In genomic region chr1:67931198-67931597, GRCh38 we compare ENCODE assay signal across 29 cellular contexts.
"Had no signal": no experiment of that assay in that cellular context is flagged by ENCODE, and none has a peak within 500 bp of the region (broad histone marks: within the 10 kb centered on the region; RNA-seq: fewer than 3 reads in every experiment).

No MANE protein-coding gene starts in this region.

- H2AFZ ChIP-seq: parathyroid adenoma had no signal

- H3K4me1 ChIP-seq: parathyroid adenoma, psoas muscle, spleen, suprapubic skin, testis, tibial artery, transverse colon, upper lobe of right lung, uterus had no signal

- H3K4me2 ChIP-seq: smooth muscle cell had no signal

- H3K27me3 ChIP-seq: spleen, suprapubic skin, testis, tibial artery, transverse colon, upper lobe of right lung, uterus had no signal

- ATAC-seq: naive thymus-derived CD8-positive, alpha-beta T cell; natural killer cell treated with Interleukin-12 subunit alpha and Interleukin-12 subunit beta and Interleukin-15 and Interleukin-18, amount 100 ng/mL, for 72 hours; psoas muscle; right cardiac atrium; sciatic nerve; stimulated activated memory B cell treated with anti-CD40 and anti-IgM and Interleukin-4, amounts not matched to agents 10 μg/mL and 1 μg/mL and 100 μg/mL, for 72 hours; stimulated activated naive CD8-positive, alpha-beta T cell treated with anti-CD3 and anti-CD28 coated beads, Interleukin-15, amount 100 ng/mL, for 72 hours; stimulated activated naive CD8-positive, alpha-beta T cell treated with anti-CD3 and anti-CD28 coated beads, Interleukin-15, Interleukin-2, amounts not matched to agents 100 U/mL and 50 U/mL, for 24 hours; upper lobe of right lung had no signal

- DNase-seq: naive thymus-derived CD8-positive, alpha-beta T cell; nephron progenitor cell; nucleus accumbens; posterior cingulate gyrus; psoas muscle; right cardiac atrium; spleen; stimulated activated CD4-positive, alpha-beta T cell treated with anti-CD3 and anti-CD28 coated beads, Interleukin-12 subunit alpha, Interleukin-12 subunit beta, amount 100 ng/mL, for 4 hours; stimulated activated CD4-positive, alpha-beta T cell treated with anti-CD3 and anti-CD28 coated beads, Interleukin-1b, Interleukin-23, amount 100 ng/mL, for 48 hours; stimulated activated CD4-positive, alpha-beta T cell treated with anti-CD3 and anti-CD28 coated beads, Interleukin-4, amount 100 ng/mL, for 1 hour; stimulated activated CD4-positive, alpha-beta T cell treated with anti-CD3 and anti-CD28 coated beads, Interleukin-4, amount 100 ng/mL, for 4 hours; stimulated activated CD8-positive, alpha-beta memory T cell treated with anti-CD3 and anti-CD28 coated beads, Interleukin-4, amount 100 ng/mL, for 48 hours; stimulated activated naive CD4-positive, alpha-beta T cell; stimulated activated naive CD8-positive, alpha-beta T cell treated with anti-CD3 and anti-CD28 coated beads, Interleukin-15, amount 100 ng/mL, for 72 hours; stimulated activated naive CD8-positive, alpha-beta T cell treated with anti-CD3 and anti-CD28 coated beads, Interleukin-15, Interleukin-2, amounts not matched to agents 100 U/mL and 50 U/mL, for 24 hours; substantia nigra; testis; tibial artery; transverse colon; upper lobe of right lung; uterus had no signal

- H3K27ac ChIP-seq: neutrophil, parathyroid adenoma, psoas muscle, skin epidermis, spleen, suprapubic skin, testis, tibial artery, transverse colon, upper lobe of right lung, uterus had no signal

- H3K9ac ChIP-seq: parathyroid adenoma had no signal

- H3K36me3 ChIP-seq: neutrophil, spleen, suprapubic skin, tibial artery, transverse colon, upper lobe of right lung, uterus had no signal

- H3K4me3 ChIP-seq: psoas muscle, skin epidermis, smooth muscle cell, spleen, suprapubic skin, testis, tibial artery, transverse colon, upper lobe of right lung, uterus had no signal

- H3K79me2 ChIP-seq: parathyroid adenoma had no signal

- H3K9me3 ChIP-seq: neutrophil, psoas muscle, spleen, suprapubic skin, testis, tibial artery, transverse colon, upper lobe of right lung, uterus had no signal
